ENCODE assay signal across 8 cellular contexts in the genomic region with DNA sequence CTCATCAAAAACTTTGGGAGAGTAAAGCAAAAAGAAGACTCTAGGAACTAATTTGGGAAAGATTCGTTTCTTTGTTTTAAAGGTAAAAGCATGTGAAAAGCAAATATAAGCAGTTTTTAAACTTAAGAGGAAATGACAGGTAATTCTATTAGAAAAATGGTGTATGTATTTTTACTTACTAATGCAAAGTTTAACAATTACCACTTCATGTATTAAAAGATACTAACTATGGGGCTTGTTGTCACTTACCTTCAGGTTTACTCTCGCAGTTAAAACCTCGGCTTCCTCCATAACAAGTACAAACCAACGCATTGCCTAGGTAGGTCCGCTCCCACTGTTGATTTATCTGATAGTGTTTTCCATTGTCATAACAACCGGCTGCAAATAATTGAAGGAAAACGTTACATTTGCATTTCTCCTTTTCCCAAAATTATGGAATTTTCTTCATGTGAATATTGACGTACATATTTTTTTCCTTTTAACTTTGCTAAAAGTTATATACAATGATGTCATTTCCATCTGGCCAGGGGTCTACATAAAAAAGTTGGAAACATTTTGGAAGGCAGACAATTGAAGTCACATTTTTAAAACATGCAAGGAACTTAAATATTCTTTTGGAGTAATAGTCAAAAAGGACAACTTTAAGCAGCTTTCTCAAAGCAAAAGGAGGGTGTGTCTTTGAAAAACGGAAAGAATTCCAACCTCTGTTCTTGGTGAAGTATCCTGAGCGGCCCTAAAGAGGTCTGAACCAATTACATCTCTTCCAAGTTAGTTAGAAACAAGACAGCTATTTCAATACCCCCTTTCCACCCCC. TPM values are rescaled to one million over a fixed set of nuclear protein-coding genes. Genes with fewer than 3 reads are reported as not detected.
A peak's percentile ranks its signal among the peaks of the same experiment; 100 is the strongest.
DNase-seq lines count a peak whose midpoint lies in the region; FAIRE-seq and TF ChIP-seq lines count a peak whose summit lies in the region.

No MANE protein-coding gene starts in this region.

- peaks cover 0 to 33% (median 0%) of the 10 kb centered on the region in 11 experiments; a peak in 2 of 22 replicates for H4K20me1 ChIP-seq in BLaER1 treated with 17β-estradiol and CSF1 and Interleukin-3, amounts not matched to agents 10 nM and 100 nM
- H4K20me1 ChIP-seq in H1 (replicated peaks in 1 of 2; ENCODE audit: control insufficient read depth in 1 of 2, insufficient read depth in 2 of 2, low read length in 2 of 2) = no peaks in the 10 kb centered on the region
- H4K20me1 ChIP-seq in Karpas-422 (ENCODE audit: insufficient read depth, low read depth, low read length) = no peaks in the 10 kb centered on the region

- no peaks in the 10 kb centered on the region for H3K9me3 Mint-ChIP-seq in nephron

- WGBS in H1 (ENCODE audit: extremely low coverage in 1 of 2, insufficient coverage in 1 of 2, insufficient read length in 1 of 2, insufficient replicate concordance in 2 of 2, low coverage in 1 of 2, low lambda C conversion rate in 2 of 2, missing lambda C conversion rate in 1 of 2), 2 experiments = 58% methylated on average over 10 of the region's 10 CpGs; no CpG with 5 or more reads in 1 of the 2 experiments

- H4K91ac ChIP-seq in H1 (replicated peaks; ENCODE audit: insufficient read length, low read length) = no peak overlapping the region

- H3K4me3 Mint-ChIP-seq in nephron = peak overlapping the region; percentile 83 to 93 (median 93)

- no peak for TF ChIP-seq RAD21 in H1 (IDR thresholded peaks at IDR 0.05 in 1 of 2, conservative IDR thresholded peaks at IDR 0.05 in 1 of 2; ENCODE audit: low read depth in 2 of 2, low read length in 2 of 2)

- peak overlapping the region; percentile 77 to 88 (median 83) for H3K27ac Mint-ChIP-seq in nephron

- no peak for TF ChIP-seq POLR2A in H1 (IDR thresholded peaks at IDR 0.05; ENCODE audit: control extremely low read depth in 1 of 2, low read depth in 2 of 2, low read length in 2 of 2)

- H3K4me2 ChIP-seq in BLaER1 treated with 17β-estradiol and CSF1 and Interleukin-3, amounts not matched to agents 10 nM and 100 nM = peak overlapping the region in 10 of 11 experiments; percentile 87 to 94 (median 92); a peak in 18 of 22 replicates
- H3K4me2 ChIP-seq in H1 (ENCODE audit: insufficient read depth in 1 of 2, low read depth in 2 of 2, low read length in 2 of 2) (peak overlapping the region; percentile 73 to 82), Karpas-422 (ENCODE audit: low read depth, low read length, poor library complexity, severe bottlenecking) (no peak overlapping the region)

- TF ChIP-seq EP300 in H1 (IDR thresholded peaks at IDR 0.05; ENCODE audit: borderline replicate concordance in 1 of 2, low read depth in 2 of 2, low read length in 2 of 2) = no peak

- H3K56ac ChIP-seq in H1 (replicated peaks; ENCODE audit: insufficient read length, low read depth, low read length) = no peak overlapping the region

- H3K36me3 ChIP-seq in BLaER1 treated with 17β-estradiol and CSF1 and Interleukin-3, amounts not matched to agents 10 nM and 100 nM = peaks cover 0 to 51% (median 4%) of the 10 kb centered on the region in 11 experiments; a peak in 9 of 22 replicates
- H3K36me3 ChIP-seq in H1 (ENCODE audit: control insufficient read depth in 2 of 4, insufficient read depth in 4 of 4, low read length in 3 of 4) (peaks cover 0 to 11% (median 1%) of the 10 kb centered on the region in 4 experiments; a peak in 6 of 8 replicates), Karpas-422 (ENCODE audit: insufficient read depth, low read length) (no peaks in the 10 kb centered on the region)

- no peak overlapping the region for H3K23ac ChIP-seq in H1 (ENCODE audit: insufficient read length)

- H3K4me3 ChIP-seq in BLaER1 treated with 17β-estradiol and CSF1 and Interleukin-3, amounts not matched to agents 10 nM and 100 nM = peak overlapping the region in 7 of 10 experiments; percentile 68 to 82 (median 72); a peak in 14 of 20 replicates
- H3K4me3 ChIP-seq in H1 (ENCODE audit: extremely low read depth in 1 of 4, insufficient read depth in 2 of 4, low read depth in 3 of 4, low read length in 4 of 4) = peak overlapping the region; percentile 65 to 85 (median 76); a peak in 5 of 8 replicates
- H3K4me3 ChIP-seq in Karpas-422 (ENCODE audit: low read length) = no peak overlapping the region

- no peak overlapping the region for H2BK120ac ChIP-seq in H1 (replicated peaks; ENCODE audit: low read depth, low read length)

- no peak overlapping the region for H4K5ac ChIP-seq in H1 (ENCODE audit: insufficient read length, low read depth, low read length)

- peaks cover 10% of the 10 kb centered on the region for H3K23me2 ChIP-seq in H1 (ENCODE audit: low read depth, low read length)

- H3K14ac ChIP-seq in H1 (ENCODE audit: insufficient read length) = no peak overlapping the region

- peaks cover 8 to 86% (median 15%) of the 10 kb centered on the region in 10 experiments; a peak in 17 of 20 replicates for H3K4me1 ChIP-seq in BLaER1 treated with 17β-estradiol and CSF1 and Interleukin-3, amounts not matched to agents 10 nM and 100 nM
- H3K4me1 ChIP-seq in H1 (replicated peaks in 1 of 4; ENCODE audit: control insufficient read depth in 3 of 4, insufficient read depth in 4 of 4, low read length in 3 of 4) (no peaks in the 10 kb centered on the region; a peak in 1 of 7 replicates), Karpas-422 (ENCODE audit: low read length) (peaks cover 13% of the 10 kb centered on the region)

- peaks cover 29% of the 10 kb centered on the region for H3K36me3 Mint-ChIP-seq in nephron (ENCODE audit: low read depth)

- H3K4ac ChIP-seq in H1 (replicated peaks; ENCODE audit: insufficient read length, low read depth, low read length) = no peak overlapping the region

- H2AK5ac ChIP-seq in H1 (ENCODE audit: low read depth, low read length) = no peak overlapping the region

- H2BK5ac ChIP-seq in H1 (ENCODE audit: low read depth, low read length) = no peak overlapping the region

- peaks cover 42% of the 10 kb centered on the region for H3K4me1 Mint-ChIP-seq in nephron

- H2BK20ac ChIP-seq in H1 (ENCODE audit: low read length) = no peak overlapping the region

- H3K9me2 ChIP-seq in Karpas-422 (replicated peaks; ENCODE audit: insufficient read depth, low read length) = no peaks in the 10 kb centered on the region

- H3K9ac ChIP-seq in BLaER1 treated with 17β-estradiol and CSF1 and Interleukin-3, amounts not matched to agents 10 nM and 100 nM = peak overlapping the region in 6 of 11 experiments; percentile 71 to 90 (median 87); a peak in 11 of 22 replicates
- no peak overlapping the region for H3K9ac ChIP-seq in H1 (replicated peaks in 1 of 4; ENCODE audit: extremely low read depth in 1 of 4, low read depth in 3 of 4, low read length in 3 of 4)
- no peak overlapping the region for H3K9ac ChIP-seq in Karpas-422 (ENCODE audit: low read length)

- peak overlapping the region in 4 of 11 experiments; percentile 85 to 91 (median 86); a peak in 9 of 22 replicates for H3K27ac ChIP-seq in BLaER1 treated with 17β-estradiol and CSF1 and Interleukin-3, amounts not matched to agents 10 nM and 100 nM
- no peak overlapping the region for H3K27ac ChIP-seq in H1 (ENCODE audit: low read depth, low read length)
- no peak overlapping the region for H3K27ac ChIP-seq in Karpas-422 (ENCODE audit: low read length)

- H4K8ac ChIP-seq in H1 (ENCODE audit: extremely low read depth, insufficient read depth, low read length) = no peak overlapping the region

- H2AFZ ChIP-seq in H1 (ENCODE audit: low read length) (no peak overlapping the region), Karpas-422 (ENCODE audit: low read length) (no peak overlapping the region)

- H3K27me3 ChIP-seq in BLaER1 treated with 17β-estradiol and CSF1 and Interleukin-3, amounts not matched to agents 10 nM and 100 nM = peaks cover 15 to 59% (median 54%) of the 10 kb centered on the region in 11 experiments
- H3K27me3 ChIP-seq in H1 (replicated peaks in 1 of 4; ENCODE audit: control insufficient read depth in 3 of 4, extremely low read depth in 1 of 4, insufficient read depth in 3 of 4, low read length in 3 of 4) (no peaks in the 10 kb centered on the region; a peak in 2 of 7 replicates), Karpas-422 (ENCODE audit: low read length) (no peaks in the 10 kb centered on the region)

- no peaks in the 10 kb centered on the region for H3K79me1 ChIP-seq in H1 (ENCODE audit: low read depth, low read length)

- H3K27me3 Mint-ChIP-seq in nephron (ENCODE audit: low read depth) = peaks cover 15% of the 10 kb centered on the region

- H3K79me2 ChIP-seq in H1 (ENCODE audit: control insufficient read depth in 1 of 2, insufficient read depth in 2 of 2, low read length in 2 of 2) (no peaks in the 10 kb centered on the region), Karpas-422 (ENCODE audit: low read length) (no peaks in the 10 kb centered on the region)

- POLR2A ChIA-PET in H1 (lab: Charles Lee; ENCODE audit: partially characterized antibody) = interaction anchor here (0.8 to 0.9 kb wide), 2 partner anchors 63 to 497 kb away, joined by 3 read pairs; no protein-coding TSS in a partner anchor

- H3K18ac ChIP-seq in H1 (ENCODE audit: extremely low read depth, low read length) = no peak overlapping the region

- CTCF ChIA-PET in H1 (lab: Charles Lee; ENCODE audit: partially characterized antibody) = no interaction called here

- FAIRE-seq in H1 (lab: Jason Lieb, UNC) = no peak

- H2BK12ac ChIP-seq in H1 (ENCODE audit: low read depth, low read length) = no peak overlapping the region

- peaks cover 0 to 6% (median 0%) of the 10 kb centered on the region in 11 experiments; a peak in 1 of 22 replicates for H3K9me3 ChIP-seq in BLaER1 treated with 17β-estradiol and CSF1 and Interleukin-3, amounts not matched to agents 10 nM and 100 nM (replicated peaks in 1 of 11)
- H3K9me3 ChIP-seq in H1 (ENCODE audit: insufficient read depth in 2 of 2, low read depth in 1 of 2, low read length in 1 of 2) (no peaks in the 10 kb centered on the region), Karpas-422 (ENCODE audit: low read length) (no peaks in the 10 kb centered on the region)

- DNase-seq in NCI-H748 treated with DMSO at 0.1 percent for 48 hours (lab: John Stamatoyannopoulos, UW) (peak; percentile 39), H1 (ENCODE audit: low read depth in 1 of 2, low spot score in 2 of 2) (no peak), D341Med (ENCODE audit: low spot score) (no peak), Karpas-422 (no peak), NCI-H1694 (lab: John Stamatoyannopoulos, UW) (no peak), hepatic stellate cell (ENCODE audit: low spot score) (no peak)

- no peak overlapping the region for H2BK15ac ChIP-seq in H1 (ENCODE audit: low read length)

- TF ChIP-seq CTCF in H1 (IDR thresholded peaks at IDR 0.05; ENCODE audit: control extremely low read depth in 1 of 3, insufficient read depth in 1 of 3, low read depth in 1 of 3, low read length in 3 of 3) (no peak), nephron (IDR thresholded peaks at IDR 0.05; ENCODE audit: unreplicated experiment in 3 of 3) (no peak)

RNA-seq across cellular contexts. Expression of gene FN1, which starts 1.2 kb away (rescaled TPM):
- 109 and 116 TPM in 2 replicates for total RNA-seq in H1 (2021; fragmentation: NEBNext Ultra II Directional; extraction: Animal tissue kit (Norgen Biotek cat#: 25700))
- 42.4 and 42.9 TPM in 2 replicates for polyA plus RNA-seq in H1 (2011; rRNA removed)
- polyA plus RNA-seq in H1 (2011; cell fraction: cytosol; rRNA removed) = 43.8 TPM
- 156 TPM for polyA plus RNA-seq in H1 (2011; cell fraction: nucleus; rRNA removed)
- polyA plus RNA-seq in H1 (2012, experiment 1 of 2) = 62.9 to 96.1 TPM (median 74.4 TPM) in 4 replicates
- polyA plus RNA-seq in H1 (2012, experiment 2 of 2) = 11.6 TPM
- 149 TPM for polyA plus RNA-seq in H1 (2013, experiment 1 of 2)
- polyA plus RNA-seq in H1 (2013, experiment 2 of 2) = 106 TPM
- polyA minus RNA-seq in H1 (2011; rRNA and poly(A)+ RNA removed) = 75.3 and 112 TPM in 2 replicates
- polyA minus RNA-seq in H1 (2011; cell fraction: cytosol; rRNA and poly(A)+ RNA removed) = 58.6 TPM
- polyA minus RNA-seq in H1 (2011; cell fraction: nucleus; rRNA and poly(A)+ RNA removed) = 61.7 TPM
- 0.32 and 0.67 TPM in 2 replicates for total RNA-seq in Karpas-422 (2014; rRNA removed; shearing (Covaris generic); ENCODE audit: low replicate concordance)

Comparison
In these comparisons a context has a peak if more than half of its experiments do, and no peak if none do; other contexts are left out.
1. H3K9ac ChIP-seq: peak in BLaER1 treated with 17β-estradiol and CSF1 and Interleukin-3, amounts not matched to agents 10 nM and 100 nM (6 of 11); none in H1 (0 of 4) and Karpas-422 (single experiment).
2. RNA of gene FN1, which starts 1.2 kb away (total RNA-seq): 109 to 116 TPM in H1; 0.32 to 0.67 TPM in Karpas-422; every median in the first group is over 10 times any median in the second.